ENCODE assay signal across 9 cellular contexts in the genomic region with DNA sequence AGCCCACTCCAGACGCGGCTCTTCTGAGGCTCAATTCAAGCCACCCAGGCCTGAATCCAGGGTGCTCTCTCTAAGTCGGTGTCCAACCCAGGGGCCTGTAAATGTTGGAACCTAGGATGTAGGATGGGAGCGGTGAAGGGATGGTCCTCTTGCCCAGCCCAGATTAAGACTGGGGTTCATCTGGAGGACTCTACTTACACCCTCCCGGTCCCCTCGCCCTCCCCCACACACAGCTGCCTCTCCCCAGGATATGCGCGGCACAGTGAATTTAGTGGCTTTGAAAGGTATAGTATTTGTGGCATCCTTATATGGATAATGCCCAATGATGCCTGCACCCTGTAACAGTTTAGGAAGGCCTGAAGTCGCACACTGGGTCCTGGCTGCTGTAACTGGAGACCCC. TPM values are rescaled to one million over a fixed set of nuclear protein-coding genes. Genes with fewer than 3 reads are reported as not detected.
DNase-seq lines count a peak whose midpoint lies in the region; ATAC-seq and TF ChIP-seq lines count a peak whose summit lies in the region.
"Had no signal": no experiment of that assay in that cellular context is flagged by ENCODE, and none has a peak within 500 bp of the region (broad histone marks: within the 10 kb centered on the region; RNA-seq: fewer than 3 reads in every experiment).

No MANE protein-coding gene starts in this region.

- no peaks in the 10 kb centered on the region for H3K9me3 Mint-ChIP-seq in glutamatergic neuron (ENCODE audit: unreplicated experiment)

- H3K27me3 ChIP-seq in SJSA1 (replicated peaks): no peaks in the 10 kb centered on the region
- H3K27me3 ChIP-seq in sigmoid colon: peaks cover 0 to 25% (median 9%) of the 10 kb centered on the region in 3 donors

- TF ChIP-seq CTCF in glutamatergic neuron (IDR thresholded peaks at IDR 0.05; ENCODE audit: partially characterized antibody, unreplicated experiment) (no peak), sigmoid colon (IDR thresholded peaks at IDR 0.05) (no peak)

- peaks cover 38% of the 10 kb centered on the region for H3K4me1 ChIP-seq in SJSA1 (replicated peaks)
- peaks cover 0 to 23% (median 21%) of the 10 kb centered on the region in 4 donors for H3K4me1 ChIP-seq in sigmoid colon

- H3K27me3 Mint-ChIP-seq in glutamatergic neuron (ENCODE audit: unreplicated experiment): no peaks in the 10 kb centered on the region

- ATAC-seq in GM19324 (IDR thresholded peaks at IDR 0.05; ENCODE audit: low FRiP score, unreplicated experiment): no peak
- no peak for ATAC-seq in GM19455 (IDR thresholded peaks at IDR 0.05; ENCODE audit: unreplicated experiment)
- ATAC-seq in HG03039 (IDR thresholded peaks at IDR 0.05; ENCODE audit: unreplicated experiment): no peak

- H3K27ac ChIP-seq in SJSA1: peak overlapping the region; percentile 76
- H3K27ac ChIP-seq in sigmoid colon: peak overlapping the region; percentile 82 to 95 (median 86)
- H3K27ac ChIP-seq: epithelial cell of prostate had no signal

- DNase-seq in SJSA1 (ENCODE audit: low read depth in 1 of 2, low spot score in 2 of 2) (no peak), glutamatergic neuron (no peak), sigmoid colon (no peak), NCI-H2029 (lab: John Stamatoyannopoulos, UW) (no peak)

- H3K4me3 Mint-ChIP-seq in glutamatergic neuron (ENCODE audit: unreplicated experiment): peak overlapping the region; percentile 64

- H3K27ac Mint-ChIP-seq in glutamatergic neuron (ENCODE audit: unreplicated experiment): no peak overlapping the region

- WGBS in sigmoid colon, 2 donors: 52 to 62% methylated on average over 9 of the region's 9 CpGs

- intact Hi-C loops in sigmoid colon (cut with DNase I): loop anchor here (10.0 kb wide), 2 partner anchors 112 to 232 kb away; no protein-coding TSS in a partner anchor

- H3K36me3 Mint-ChIP-seq in glutamatergic neuron (ENCODE audit: unreplicated experiment): no peaks in the 10 kb centered on the region

- no peak for TF ChIP-seq EP300 in sigmoid colon (IDR thresholded peaks at IDR 0.05)

- H3K4me3 ChIP-seq in GM08714 (ENCODE audit: low read length) (peak overlapping the region; percentile 81; the same call in 1 of the 2 replicates), SJSA1 (peak overlapping the region; percentile 91), sigmoid colon (peak overlapping the region; percentile 56 to 72 (median 68))

- H3K9me3 ChIP-seq in SJSA1 (replicated peaks) (no peaks in the 10 kb centered on the region), sigmoid colon (no peaks in the 10 kb centered on the region)

- no peak for TF ChIP-seq POLR2A in sigmoid colon (IDR thresholded peaks at IDR 0.05)

- H3K4me1 Mint-ChIP-seq in glutamatergic neuron (ENCODE audit: low read depth, unreplicated experiment): peaks cover 3% of the 10 kb centered on the region

- peaks cover 39% of the 10 kb centered on the region for H3K36me3 ChIP-seq in SJSA1
- H3K36me3 ChIP-seq in sigmoid colon: no peaks in the 10 kb centered on the region

RNA-seq across cellular contexts. Expression of a gene that starts 0.9 kb away (rescaled TPM):
- total RNA-seq in SJSA1 (2014; rRNA removed; shearing (Covaris generic)): 352 and 372 TPM in 2 replicates
- total RNA-seq in glutamatergic neuron (ENCODE audit: unreplicated experiment) (12.6 TPM), sigmoid colon (100 to 1,000 TPM in 1 of 4 donors, 10 to 100 TPM in 3; 57.0 to 173 (median 74.7) TPM)
- polyA plus RNA-seq in sigmoid colon: 10 to 100 TPM in 1 of 3 donors, 1 to 10 TPM in 2; 1.2 to 15.0 (median 6.6) TPM
